ENCODE assay signal across 39 cellular contexts in genomic region chr16:68883685-68884084, GRCh38.
"Had no signal": no experiment of that assay in that cellular context is flagged by ENCODE, and none has a peak within 500 bp of the region (broad histone marks: within the 10 kb centered on the region; RNA-seq: fewer than 3 reads in every experiment).

No MANE protein-coding gene starts in this region.

- FAIRE-seq: bronchial epithelial cell, TTC549 had no signal

- H3K4me3 ChIP-seq: ascending aorta, cardiac muscle cell had no signal

- H3K4me1 ChIP-seq: ascending aorta had no signal

- H3K27ac Mint-ChIP-seq: activated CD4-positive, alpha-beta T cell treated with anti-CD3 and anti-CD28 coated beads for 36 hours; activated CD4-positive, alpha-beta T cell treated with anti-CD3 and anti-CD28 coated beads, Interleukin-2, amount 10 ng/mL, durations not matched to agents 7 days and 5 days; activated CD8-positive, alpha-beta T cell treated with anti-CD3 and anti-CD28 coated beads for 36 hours; activated naive CD4-positive, alpha-beta T cell treated with anti-CD3 and anti-CD28 coated beads for 36 hours; activated naive CD4-positive, alpha-beta T cell treated with anti-CD3 and anti-CD28 coated beads, Interleukin-2, amount 50 U/mL, for 24 hours; activated naive CD8-positive, alpha-beta T cell; activated naive CD8-positive, alpha-beta T cell treated with anti-CD3 and anti-CD28 coated beads, Interleukin-2, amount 10 ng/mL, durations not matched to agents 7 days and 5 days; activated naive CD8-positive, alpha-beta T cell treated with anti-CD3 and anti-CD28 coated beads, Interleukin-2, amount 50 U/mL, for 24 hours; activated T-cell treated with anti-CD3 and anti-CD28 coated beads, Interleukin-2, amount 50 U/mL, for 72 hours; activated T-helper 1 cell treated with anti-CD3 and anti-CD28 coated beads, Interleukin-12 subunit alpha, Interleukin-12 subunit beta, Interleukin-2, Interleukin-4 antibody, amounts not matched to agents 30 ng/mL and 10 ng/mL and 1 ng/mL, durations not matched to agents 14 hours and 24 hours and 36 hours; activated T-helper 17 cell treated with anti-CD3 and anti-CD28 coated beads, Interleukin-2, amount 50 U/mL, for 72 hours; T-helper 1 cell treated with Interleukin-12 subunit alpha and Interleukin-12 subunit beta and Interleukin-4 antibody, amounts not matched to agents 30 μg/mL and 1 μg/mL, for 36 hours; T-helper 2 cell treated with Interferon-gamma antibody and Interleukin-4, amounts not matched to agents 5 μg/mL and 100 μg/mL, for 36 hours; WTC11 had no signal

- H3K4me1 Mint-ChIP-seq: activated CD4-positive, alpha-beta T cell treated with anti-CD3 and anti-CD28 coated beads for 36 hours; activated CD4-positive, alpha-beta T cell treated with anti-CD3 and anti-CD28 coated beads, Interleukin-2, amount 10 ng/mL, durations not matched to agents 7 days and 5 days; activated naive CD4-positive, alpha-beta T cell treated with anti-CD3 and anti-CD28 coated beads, Interleukin-2, amount 50 U/mL, for 24 hours; activated naive CD8-positive, alpha-beta T cell treated with anti-CD3 and anti-CD28 coated beads, Interleukin-2, amount 10 ng/mL, durations not matched to agents 7 days and 5 days; activated naive CD8-positive, alpha-beta T cell treated with anti-CD3 and anti-CD28 coated beads, Interleukin-2, amount 50 U/mL, for 24 hours; activated T-helper 17 cell treated with anti-CD3 and anti-CD28 coated beads, Interleukin-2, amount 50 U/mL, for 72 hours; central memory CD8-positive, alpha-beta T cell had no signal

- DNase-seq: activated CD4-positive, alpha-beta T cell treated with anti-CD3 and anti-CD28 coated beads for 1 hour; activated CD4-positive, alpha-beta T cell treated with anti-CD3 and anti-CD28 coated beads for 36 hours; activated CD4-positive, alpha-beta T cell treated with anti-CD3 and anti-CD28 coated beads for 48 hours; activated CD4-positive, alpha-beta T cell treated with anti-CD3 and anti-CD28 coated beads, Interleukin-2, amount 10 ng/mL, durations not matched to agents 7 days and 5 days; activated CD4-positive, alpha-beta T cell treated with anti-CD3 and anti-CD28 coated beads, Interleukin-2, amount 50 U/mL, for 48 hours; activated CD4-positive, CD25-positive, alpha-beta regulatory T cell; activated CD8-positive, alpha-beta memory T cell treated with anti-CD3 and anti-CD28 coated beads, Interleukin-2, amount 50 U/mL, for 4 hours; activated CD8-positive, alpha-beta T cell treated with anti-CD3 and anti-CD28 coated beads for 36 hours; activated gamma-delta T cell treated with Interleukin-2 at 50 U/mL for 16 hours; activated naive CD4-positive, alpha-beta T cell; activated naive CD4-positive, alpha-beta T cell treated with anti-CD3 and anti-CD28 coated beads for 36 hours; activated naive CD8-positive, alpha-beta T cell treated with anti-CD3 and anti-CD28 coated beads, Interleukin-2, amount 10 ng/mL, durations not matched to agents 7 days and 5 days; activated naive CD8-positive, alpha-beta T cell treated with anti-CD3 and anti-CD28 coated beads, Interleukin-2, amount 50 U/mL, for 24 hours; activated T-cell treated with anti-CD3 and anti-CD28 coated beads for 4 hours; activated T-cell treated with anti-CD3 and anti-CD28 coated beads, Interleukin-2, amount 50 U/mL, for 1 hour; activated T-cell treated with anti-CD3 and anti-CD28 coated beads, Interleukin-2, amount 50 U/mL, for 4 hours; activated T-cell treated with anti-CD3 and anti-CD28 coated beads, Interleukin-2, amount 50 U/mL, for 72 hours; amygdala; anterior cingulate cortex; caudate nucleus; cerebellar nuclear complex; T-helper 1 cell; T-helper 2 cell; T-helper 9 cell; WERI-Rb-1 had no signal

- ATAC-seq: activated CD4-positive, alpha-beta T cell treated with anti-CD3 and anti-CD28 coated beads for 36 hours; activated CD4-positive, CD25-positive, alpha-beta regulatory T cell treated with anti-CD3 and anti-CD28 coated beads, Interleukin-2, amount 50 U/mL, for 24 hours; activated CD8-positive, alpha-beta T cell treated with anti-CD3 and anti-CD28 coated beads for 36 hours; activated naive CD8-positive, alpha-beta T cell treated with anti-CD3 and anti-CD28 coated beads, Interleukin-2, amount 50 U/mL, for 24 hours; activated T-cell treated with anti-CD3 and anti-CD28 coated beads, Interleukin-2, amount 50 U/mL, for 4 hours; activated T-cell treated with anti-CD3 and anti-CD28 coated beads, Interleukin-2, amount 50 U/mL, for 72 hours; activated T-helper 17 cell treated with anti-CD3 and anti-CD28 coated beads, Interleukin-2, amount 50 U/mL, for 72 hours; WTC11 had no signal

- H3K9me3 ChIP-seq: ascending aorta had no signal

- H3K27ac ChIP-seq: ascending aorta, cardiac muscle cell, WERI-Rb-1 had no signal

- H3K27me3 Mint-ChIP-seq: activated CD4-positive, alpha-beta T cell treated with anti-CD3 and anti-CD28 coated beads for 36 hours; activated CD4-positive, alpha-beta T cell treated with anti-CD3 and anti-CD28 coated beads, Interleukin-2, amount 10 ng/mL, durations not matched to agents 7 days and 5 days; activated CD8-positive, alpha-beta T cell treated with anti-CD3 and anti-CD28 coated beads for 36 hours; activated naive CD4-positive, alpha-beta T cell treated with anti-CD3 and anti-CD28 coated beads, Interleukin-2, amount 50 U/mL, for 24 hours; activated naive CD8-positive, alpha-beta T cell; activated naive CD8-positive, alpha-beta T cell treated with anti-CD3 and anti-CD28 coated beads, Interleukin-2, amount 10 ng/mL, durations not matched to agents 7 days and 5 days; activated naive CD8-positive, alpha-beta T cell treated with anti-CD3 and anti-CD28 coated beads, Interleukin-2, amount 50 U/mL, for 24 hours; activated T-helper 17 cell treated with anti-CD3 and anti-CD28 coated beads, Interleukin-2, amount 50 U/mL, for 72 hours; brain; central memory CD8-positive, alpha-beta T cell had no signal

- H3K9me3 Mint-ChIP-seq: activated CD4-positive, alpha-beta T cell treated with anti-CD3 and anti-CD28 coated beads, Interleukin-2, amount 10 ng/mL, durations not matched to agents 7 days and 5 days; activated CD8-positive, alpha-beta T cell treated with anti-CD3 and anti-CD28 coated beads for 36 hours; activated naive CD4-positive, alpha-beta T cell treated with anti-CD3 and anti-CD28 coated beads for 36 hours; activated naive CD4-positive, alpha-beta T cell treated with anti-CD3 and anti-CD28 coated beads, Interleukin-2, amount 50 U/mL, for 24 hours; activated naive CD8-positive, alpha-beta T cell treated with anti-CD3 and anti-CD28 coated beads, Interleukin-2, amount 10 ng/mL, durations not matched to agents 7 days and 5 days; activated naive CD8-positive, alpha-beta T cell treated with anti-CD3 and anti-CD28 coated beads, Interleukin-2, amount 50 U/mL, for 24 hours; activated T-cell treated with anti-CD3 and anti-CD28 coated beads, Interleukin-2, amount 50 U/mL, for 4 hours; activated T-cell treated with anti-CD3 and anti-CD28 coated beads, Interleukin-2, amount 50 U/mL, for 72 hours; activated T-helper 1 cell treated with anti-CD3 and anti-CD28 coated beads, Interleukin-12 subunit alpha, Interleukin-12 subunit beta, Interleukin-2, Interleukin-4 antibody, amounts not matched to agents 30 ng/mL and 10 ng/mL and 1 ng/mL, durations not matched to agents 14 hours and 24 hours and 36 hours; activated T-helper 17 cell treated with anti-CD3 and anti-CD28 coated beads, Interleukin-2, amount 50 U/mL, for 72 hours; brain; central memory CD8-positive, alpha-beta T cell; T-helper 1 cell treated with Interleukin-12 subunit alpha and Interleukin-12 subunit beta and Interleukin-4 antibody, amounts not matched to agents 30 μg/mL and 1 μg/mL, for 36 hours; T-helper 2 cell treated with Interferon-gamma antibody and Interleukin-4, amounts not matched to agents 5 μg/mL and 100 μg/mL, for 36 hours; WTC11 had no signal

- H3K4me3 Mint-ChIP-seq: activated CD4-positive, alpha-beta T cell treated with anti-CD3 and anti-CD28 coated beads for 36 hours; activated CD4-positive, alpha-beta T cell treated with anti-CD3 and anti-CD28 coated beads, Interleukin-2, amount 10 ng/mL, durations not matched to agents 7 days and 5 days; activated CD8-positive, alpha-beta T cell treated with anti-CD3 and anti-CD28 coated beads for 36 hours; activated naive CD4-positive, alpha-beta T cell treated with anti-CD3 and anti-CD28 coated beads for 36 hours; activated naive CD4-positive, alpha-beta T cell treated with anti-CD3 and anti-CD28 coated beads, Interleukin-2, amount 50 U/mL, for 24 hours; activated naive CD8-positive, alpha-beta T cell; activated naive CD8-positive, alpha-beta T cell treated with anti-CD3 and anti-CD28 coated beads, Interleukin-2, amount 10 ng/mL, durations not matched to agents 7 days and 5 days; activated naive CD8-positive, alpha-beta T cell treated with anti-CD3 and anti-CD28 coated beads, Interleukin-2, amount 50 U/mL, for 24 hours; activated T-cell treated with anti-CD3 and anti-CD28 coated beads, Interleukin-2, amount 50 U/mL, for 4 hours; activated T-cell treated with anti-CD3 and anti-CD28 coated beads, Interleukin-2, amount 50 U/mL, for 72 hours; activated T-helper 1 cell treated with anti-CD3 and anti-CD28 coated beads, Interleukin-12 subunit alpha, Interleukin-12 subunit beta, Interleukin-2, Interleukin-4 antibody, amounts not matched to agents 30 ng/mL and 10 ng/mL and 1 ng/mL, durations not matched to agents 14 hours and 24 hours and 36 hours; activated T-helper 17 cell treated with anti-CD3 and anti-CD28 coated beads, Interleukin-2, amount 50 U/mL, for 72 hours; central memory CD8-positive, alpha-beta T cell; T-helper 1 cell treated with Interleukin-12 subunit alpha and Interleukin-12 subunit beta and Interleukin-4 antibody, amounts not matched to agents 30 μg/mL and 1 μg/mL, for 36 hours; T-helper 2 cell treated with Interferon-gamma antibody and Interleukin-4, amounts not matched to agents 5 μg/mL and 100 μg/mL, for 36 hours; WTC11 had no signal
